Comparison of ENCODE assay signal across 12 cellular contexts in the genomic region with DNA sequence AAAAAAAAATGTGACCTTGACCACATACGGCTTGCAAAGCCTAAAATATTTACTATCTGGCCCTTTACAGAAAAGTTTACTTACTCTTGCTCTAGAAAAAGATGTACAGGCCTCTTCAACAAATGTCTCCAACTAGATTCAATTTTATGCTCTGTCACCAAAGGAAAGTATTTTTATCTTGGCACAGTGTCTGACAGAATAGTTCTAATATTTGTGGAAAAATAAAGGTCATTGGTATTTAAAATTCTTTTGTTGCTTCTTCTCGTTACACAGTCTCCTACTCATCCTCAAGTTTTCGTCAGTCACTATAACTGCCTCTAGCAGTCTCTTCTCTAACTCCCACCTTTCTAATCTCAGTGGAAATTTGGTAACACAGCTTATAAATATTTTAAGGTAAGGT. TPM values are rescaled to one million over a fixed set of nuclear protein-coding genes. Genes with fewer than 3 reads are reported as not detected.
DNase-seq lines count a peak whose midpoint lies in the region; ATAC-seq, FAIRE-seq and TF ChIP-seq lines count a peak whose summit lies in the region.
"Had no signal": no experiment of that assay in that cellular context is flagged by ENCODE, and none has a peak within 500 bp of the region (broad histone marks: within the 10 kb centered on the region; RNA-seq: fewer than 3 reads in every experiment).

No MANE protein-coding gene starts in this region.

- H3K27me3 Mint-ChIP-seq in CD14-positive monocyte (ENCODE audit: low read depth in 3 of 3), result peaks cover 0 to 4% (median 2%) of the 10 kb centered on the region in 3 donors

- H3K36me3 Mint-ChIP-seq in CD14-positive monocyte, result no peaks in the 10 kb centered on the region

- peaks cover 19 to 20% of the 10 kb centered on the region in 2 experiments for H3K4me1 ChIP-seq in neutrophil (ENCODE audit: control insufficient read depth in 1 of 2, insufficient read depth in 1 of 2, low read depth in 1 of 2, low read length in 1 of 2)

- TF ChIP-seq CTCF in CD14-positive monocyte (IDR thresholded peaks at IDR 0.05) (no peak), dorsolateral prefrontal cortex (IDR thresholded peaks at IDR 0.05 in 54 of 56, conservative IDR thresholded peaks at IDR 0.05 in 2 of 56; ENCODE audit: low read depth in 1 of 56, partially characterized antibody in 56 of 56) (no peak), neutrophil (IDR thresholded peaks at IDR 0.05) (no peak), D721Med (IDR thresholded peaks at IDR 0.05; ENCODE audit: insufficient read depth, missing control alignments) (no peak)

- no peaks in the 10 kb centered on the region for H3K27me3 ChIP-seq in dorsolateral prefrontal cortex
- no peaks in the 10 kb centered on the region for H3K27me3 ChIP-seq in neutrophil

- peak overlapping the region in 37 of 59 donors; percentile 70 to 96 (median 87) for H3K4me3 ChIP-seq in dorsolateral prefrontal cortex
- no peak overlapping the region for H3K4me3 ChIP-seq in neutrophil (ENCODE audit: low read depth in 1 of 2, low read length in 1 of 2)

- peaks cover 57% of the 10 kb centered on the region for H3K4me1 Mint-ChIP-seq in CD14-positive monocyte

- H3K36me3 ChIP-seq in neutrophil, result no peaks in the 10 kb centered on the region

- no peak for DNase-seq in CD14-positive monocyte (ENCODE audit: low spot score)
- peak; percentile 10 for DNase-seq in MV-4-11 (lab: John Stamatoyannopoulos, UW)
- DNase-seq in dorsolateral prefrontal cortex, result no peak
- DNase-seq in NAMALWA (ENCODE audit: low spot score), result no peak
- DNase-seq in activated naive CD4-positive, alpha-beta T cell (lab: John Stamatoyannopoulos, UW), result no peak
- no peak for DNase-seq in D721Med (ENCODE audit: insufficient read length, low spot score)
- DNase-seq: GF-D8, NCI-H1436 treated with DMSO at 0.1 percent for 48 hours, posterior cingulate gyrus, SHP77 treated with DMSO at 0.1 percent for 48 hours had no signal

- no peaks in the 10 kb centered on the region for H3K9me3 ChIP-seq in neutrophil

- H3K27ac ChIP-seq in dorsolateral prefrontal cortex (peak overlapping the region in 38 of 59 donors; percentile 2 to 99 (median 95)), neutrophil (peak overlapping the region; percentile 95)

- H3K4me3 Mint-ChIP-seq in CD14-positive monocyte, result peak overlapping the region; percentile 9 to 13

- intact Hi-C loops in CD14-positive monocyte (cut with micrococcal nuclease) (no loop called here), dorsolateral prefrontal cortex (cut with DNase I) (loop anchor here in 1 of 2 donors (5.0 kb wide), 1 partner anchor 504 kb away; the partner anchor contains the start of gene FOSL2)

- no peak for FAIRE-seq in D721Med (lab: Jason Lieb, UNC)

- no peak for ATAC-seq in HG02973 (IDR thresholded peaks at IDR 0.05; ENCODE audit: unreplicated experiment)

- peak overlapping the region; percentile 100 for H3K27ac Mint-ChIP-seq in CD14-positive monocyte

- no peaks in the 10 kb centered on the region for H3K9me3 Mint-ChIP-seq in CD14-positive monocyte

RNA-seq across cellular contexts. Expression of gene RBKS, which starts 1.4 kb away (rescaled TPM):
- 1 to 10 TPM; 3.9 to 4.3 TPM for polyA plus RNA-seq in CD14-positive monocyte
- total RNA-seq in dorsolateral prefrontal cortex, result 10 to 100 TPM in 1 of 120 experiments, 1 to 10 TPM in 119; 2.1 to 10.6 (median 4.0) TPM

RNA-seq across cellular contexts. Expression of gene BABAM2, which starts 1.7 kb away (rescaled TPM):
- 10 to 100 TPM; 49.3 to 52.8 TPM for polyA plus RNA-seq in CD14-positive monocyte
- total RNA-seq in dorsolateral prefrontal cortex, result 10 to 100 TPM; 31.9 to 79.7 (median 53.8) TPM

Comparison
In these comparisons a context has a peak if more than half of its experiments do, and no peak if none do; other contexts are left out.
1. H3K4me3 ChIP-seq: peak in dorsolateral prefrontal cortex (37 of 59); none in neutrophil (0 of 2).